In the genomic region with DNA sequence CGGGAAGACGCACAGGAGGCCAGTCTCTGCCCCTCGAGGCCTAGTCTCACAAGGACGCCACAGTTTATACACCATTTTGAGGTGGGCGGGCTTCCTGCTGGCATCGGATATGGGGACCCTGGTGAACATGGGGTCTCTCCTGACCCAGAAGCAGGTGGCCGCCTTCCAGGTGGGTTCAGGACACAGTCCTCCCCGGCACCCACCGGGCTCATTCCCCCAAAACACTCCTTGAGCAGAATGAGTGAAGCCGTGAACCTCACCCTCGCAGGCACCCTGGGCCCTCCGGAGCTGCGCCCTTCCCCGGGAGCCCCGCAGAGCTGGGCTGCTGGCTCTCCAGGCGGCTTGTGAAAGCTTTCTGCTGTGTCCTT, we compare ENCODE assay signal across 17 cellular contexts. TPM values are rescaled to one million over a fixed set of nuclear protein-coding genes. Genes with fewer than 3 reads are reported as not detected.
DNase-seq lines count a peak whose midpoint lies in the region; ATAC-seq and TF ChIP-seq lines count a peak whose summit lies in the region.
"Had no signal": no experiment of that assay in that cellular context is flagged by ENCODE, and none has a peak within 500 bp of the region (broad histone marks: within the 10 kb centered on the region; RNA-seq: fewer than 3 reads in every experiment).

No MANE protein-coding gene starts in this region.

- no peaks in the 10 kb centered on the region for H3K27me3 ChIP-seq in right cardiac atrium (ENCODE audit: control insufficient read depth, insufficient read depth)
- H3K27me3 ChIP-seq in spleen (replicated peaks in 1 of 7) = peaks cover 0 to 8% (median 0%) of the 10 kb centered on the region in 7 donors
- H3K27me3 ChIP-seq in smooth muscle cell (ENCODE audit: low read depth) = no peaks in the 10 kb centered on the region
- no peaks in the 10 kb centered on the region for H3K27me3 ChIP-seq in testis

- no peak for TF ChIP-seq POLR2A in spleen (IDR thresholded peaks at IDR 0.05)
- TF ChIP-seq POLR2A in testis (IDR thresholded peaks at IDR 0.05) = no peak

- H3K4me3 Mint-ChIP-seq in activated CD4-positive, alpha-beta T cell treated with anti-CD3 and anti-CD28 coated beads for 36 hours = peak overlapping the region; percentile 83
- peak overlapping the region; percentile 84 for H3K4me3 Mint-ChIP-seq in activated CD8-positive, alpha-beta T cell treated with anti-CD3 and anti-CD28 coated beads for 36 hours

- H3K9me3 ChIP-seq in right cardiac atrium (ENCODE audit: control insufficient read depth, low read length) (no peaks in the 10 kb centered on the region), spleen (no peaks in the 10 kb centered on the region), smooth muscle cell (replicated peaks; ENCODE audit: low read depth) (no peaks in the 10 kb centered on the region), testis (no peaks in the 10 kb centered on the region)
- H3K9me3 ChIP-seq: heart left ventricle, thoracic aorta had no signal

- peaks cover 4% of the 10 kb centered on the region for H3F3A ChIP-seq in smooth muscle cell (ENCODE audit: low read depth)

- peaks cover 87% of the 10 kb centered on the region for H4K20me1 ChIP-seq in smooth muscle cell (ENCODE audit: low read depth)

- POLR2A ChIA-PET in activated CD4-positive, alpha-beta T cell treated with anti-CD3 and anti-CD28 coated beads for 36 hours (lab: Charles Lee) = interaction anchor here (0.6 to 1.4 kb wide), 4 partner anchors 9 to 396 kb away, joined by 3 to 5 read pairs (median 4); partner anchors contain the start of gene KCNG2
- POLR2A ChIA-PET in activated CD8-positive, alpha-beta T cell treated with anti-CD3 and anti-CD28 coated beads for 36 hours (lab: Charles Lee) = interaction anchor here (1.5 to 2.3 kb wide), 2 partner anchors 9 to 118 kb away, joined by 3 to 11 read pairs; no protein-coding TSS in a partner anchor

- H3K36me3 Mint-ChIP-seq in activated CD4-positive, alpha-beta T cell treated with anti-CD3 and anti-CD28 coated beads for 36 hours (ENCODE audit: low read depth) = peaks cover 72% of the 10 kb centered on the region
- peaks cover 67% of the 10 kb centered on the region for H3K36me3 Mint-ChIP-seq in activated CD8-positive, alpha-beta T cell treated with anti-CD3 and anti-CD28 coated beads for 36 hours (ENCODE audit: low read depth)

- H3K27me3 Mint-ChIP-seq in activated CD4-positive, alpha-beta T cell treated with anti-CD3 and anti-CD28 coated beads for 36 hours = no peaks in the 10 kb centered on the region
- no peaks in the 10 kb centered on the region for H3K27me3 Mint-ChIP-seq in activated CD8-positive, alpha-beta T cell treated with anti-CD3 and anti-CD28 coated beads for 36 hours

- CTCF ChIA-PET in activated CD4-positive, alpha-beta T cell treated with anti-CD3 and anti-CD28 coated beads for 36 hours (lab: Charles Lee) = no interaction called here
- CTCF ChIA-PET in activated CD8-positive, alpha-beta T cell treated with anti-CD3 and anti-CD28 coated beads for 36 hours (lab: Charles Lee) = interaction anchor here (1.1 to 6.2 kb wide), 2 partner anchors 23 to 52 kb away, joined by 3 to 44 read pairs; no protein-coding TSS in a partner anchor

- no peak for ATAC-seq in activated CD4-positive, alpha-beta T cell treated with anti-CD3 and anti-CD28 coated beads for 36 hours
- no peak for ATAC-seq in activated CD8-positive, alpha-beta T cell treated with anti-CD3 and anti-CD28 coated beads for 36 hours
- no peak for ATAC-seq in right cardiac atrium
- ATAC-seq: activated CD4-positive, CD25-positive, alpha-beta regulatory T cell treated with anti-CD3 and anti-CD28 coated beads, Interleukin-2, amount 50 U/mL, for 24 hours had no signal

- DNase-seq in activated CD4-positive, alpha-beta T cell treated with anti-CD3 and anti-CD28 coated beads for 36 hours = no peak
- no peak for DNase-seq in activated CD4-positive, alpha-beta T cell treated with anti-CD3 and anti-CD28 coated beads, Interleukin-2, amount 50 U/mL, for 48 hours
- no peak for DNase-seq in activated CD8-positive, alpha-beta T cell treated with anti-CD3 and anti-CD28 coated beads for 36 hours
- DNase-seq in right cardiac atrium = peak in 2 of 3 donors; percentile 51 to 67
- peak; percentile 79 for DNase-seq in spleen
- no peak for DNase-seq in smooth muscle cell (lab: John Stamatoyannopoulos, UW; ENCODE audit: unreplicated experiment)
- DNase-seq in testis = no peak
- no peak for DNase-seq in NCI-H1436 treated with DMSO at 0.1 percent for 48 hours (lab: John Stamatoyannopoulos, UW)
- DNase-seq: 8988T; effector CD8-positive, alpha-beta T cell; H7; NCI-H1105; NCI-H748 treated with DMSO at 0.1 percent for 48 hours had no signal

- H3K4me1 ChIP-seq in right cardiac atrium (ENCODE audit: control insufficient read depth, insufficient read depth, low read length) (peaks cover 8% of the 10 kb centered on the region), spleen (peaks cover 60 to 92% (median 88%) of the 10 kb centered on the region in 6 donors), smooth muscle cell (ENCODE audit: low read depth) (peaks cover 6% of the 10 kb centered on the region), testis (peaks cover 14% of the 10 kb centered on the region)

- peaks cover 0 to 17% (median 0%) of the 10 kb centered on the region in 6 donors for H3K36me3 ChIP-seq in spleen
- no peaks in the 10 kb centered on the region for H3K36me3 ChIP-seq in smooth muscle cell (ENCODE audit: low read depth)
- H3K36me3 ChIP-seq in testis (ENCODE audit: low read depth, missing control alignments) = no peaks in the 10 kb centered on the region
- H3K36me3 ChIP-seq: heart left ventricle, thoracic aorta had no signal

- WGBS in right cardiac atrium = 91% methylated on average over 16 of the region's 16 CpGs
- WGBS in spleen, 5 donors = 82 to 91% (median 85%) methylated on average over 10 to 16 of the region's 16 CpGs
- WGBS in smooth muscle cell (ENCODE audit: low lambda C conversion rate) = 92% methylated on average over 16 of the region's 16 CpGs
- WGBS in testis, 2 donors = 91 to 95% methylated on average over 14 to 16 of the region's 16 CpGs

- no peak overlapping the region for H2AFZ ChIP-seq in smooth muscle cell (ENCODE audit: low read depth)

- no peak for TF ChIP-seq CTCF in activated CD8-positive, alpha-beta T cell treated with anti-CD3 and anti-CD28 coated beads for 36 hours (IDR thresholded peaks at IDR 0.05)
- TF ChIP-seq CTCF in spleen (IDR thresholded peaks at IDR 0.05 in 8 of 11, conservative IDR thresholded peaks at IDR 0.05 in 3 of 11) (no peak), smooth muscle cell (IDR thresholded peaks at IDR 0.05; ENCODE audit: borderline replicate concordance, insufficient read depth, poor library complexity, severe bottlenecking) (no peak), testis (IDR thresholded peaks at IDR 0.05) (no peak)

- H3K27ac ChIP-seq in right cardiac atrium (ENCODE audit: low read length) (no peak overlapping the region), spleen (peak overlapping the region; percentile 79 to 98 (median 95)), smooth muscle cell (ENCODE audit: low read depth) (no peak overlapping the region), testis (no peak overlapping the region)

- H3K4me3 ChIP-seq in right cardiac atrium (ENCODE audit: low read length) = no peak overlapping the region
- peak overlapping the region in 4 of 8 donors; percentile 38 to 90 (median 80) for H3K4me3 ChIP-seq in spleen
- no peak overlapping the region for H3K4me3 ChIP-seq in smooth muscle cell
- no peak overlapping the region for H3K4me3 ChIP-seq in testis

- intact Hi-C loops in activated CD4-positive, alpha-beta T cell treated with anti-CD3 and anti-CD28 coated beads for 36 hours (cut with DNase I, micrococcal nuclease) = loop anchor here in 1 of 2 experiments (5.0 kb wide), 1 partner anchor 550 kb away; the partner anchor contains the start of gene SLC66A2
- intact Hi-C loops in activated CD8-positive, alpha-beta T cell treated with anti-CD3 and anti-CD28 coated beads for 36 hours (cut with micrococcal nuclease) = loop anchor here (5.0 kb wide), 1 partner anchor 35 kb away; no protein-coding TSS in a partner anchor
- intact Hi-C loops in right cardiac atrium (cut with DNase I) (no loop called here), spleen (cut with DNase I; ENCODE audit: low total_unique reads) (no loop called here), testis (cut with DNase I; ENCODE audit: low total_unique reads) (no loop called here)

- H3K9me3 Mint-ChIP-seq in activated CD4-positive, alpha-beta T cell treated with anti-CD3 and anti-CD28 coated beads for 36 hours (ENCODE audit: low read depth) = no peaks in the 10 kb centered on the region
- peaks cover 2% of the 10 kb centered on the region for H3K9me3 Mint-ChIP-seq in activated CD8-positive, alpha-beta T cell treated with anti-CD3 and anti-CD28 coated beads for 36 hours

- no peak overlapping the region for H3K9ac ChIP-seq in smooth muscle cell (ENCODE audit: low read depth)

- peaks cover 63% of the 10 kb centered on the region for H3K4me1 Mint-ChIP-seq in activated CD4-positive, alpha-beta T cell treated with anti-CD3 and anti-CD28 coated beads for 36 hours
- peaks cover 56% of the 10 kb centered on the region for H3K4me1 Mint-ChIP-seq in activated CD8-positive, alpha-beta T cell treated with anti-CD3 and anti-CD28 coated beads for 36 hours (ENCODE audit: low read depth)

- no peak overlapping the region for H3K4me2 ChIP-seq in smooth muscle cell

- peaks cover 77% of the 10 kb centered on the region for H3K79me2 ChIP-seq in smooth muscle cell (ENCODE audit: low read depth)

- H3K27ac Mint-ChIP-seq in activated CD4-positive, alpha-beta T cell treated with anti-CD3 and anti-CD28 coated beads for 36 hours = peak overlapping the region; percentile 90
- H3K27ac Mint-ChIP-seq in activated CD8-positive, alpha-beta T cell treated with anti-CD3 and anti-CD28 coated beads for 36 hours = peak overlapping the region; percentile 91
- H3K27ac Mint-ChIP-seq: progenitor cell of endocrine pancreas had no signal

RNA-seq across cellular contexts. Expression of gene NFATC1, which starts 6.5 kb away (rescaled TPM):
- total RNA-seq in activated CD4-positive, alpha-beta T cell treated with anti-CD3 and anti-CD28 coated beads for 36 hours = 100 to 1,000 TPM in 1 of 2 experiments, 10 to 100 TPM in 1; 96.0 to 104 TPM
- 10 to 100 TPM; 97.2 to 98.3 TPM for total RNA-seq in activated CD8-positive, alpha-beta T cell treated with anti-CD3 and anti-CD28 coated beads for 36 hours
- total RNA-seq in right cardiac atrium = 10 to 100 TPM; 20.1 to 25.3 (median 20.8) TPM
- 14.7 TPM for polyA plus RNA-seq in right cardiac atrium
- 10 to 100 TPM; 38.6 to 64.9 (median 56.1) TPM for total RNA-seq in spleen
- polyA plus RNA-seq in spleen = 10 to 100 TPM; 20.7 to 36.4 (median 30.0) TPM
- 12.8 and 13.1 TPM in 2 replicates for total RNA-seq in smooth muscle cell
- polyA plus RNA-seq in smooth muscle cell = 19.2 and 20.4 TPM in 2 replicates
- 10 to 100 TPM; 22.2 to 28.1 TPM for total RNA-seq in testis
- 27.5 TPM for polyA plus RNA-seq in testis (ENCODE audit: insufficient read depth, low read depth, low replicate concordance)

Comparison
In these comparisons a context has a peak if more than half of its experiments do, and no peak if none do; other contexts are left out.
1. DNase-seq: peak in right cardiac atrium (2 of 3) and spleen (single experiment); none in activated CD4-positive, alpha-beta T cell treated with anti-CD3 and anti-CD28 coated beads for 36 hours (single experiment), activated CD4-positive, alpha-beta T cell treated with anti-CD3 and anti-CD28 coated beads, Interleukin-2, amount 50 U/mL, for 48 hours (0 of 2), activated CD8-positive, alpha-beta T cell treated with anti-CD3 and anti-CD28 coated beads for 36 hours (single experiment), smooth muscle cell (single experiment), testis (single experiment) and NCI-H1436 treated with DMSO at 0.1 percent for 48 hours (single experiment).
2. H3K27ac ChIP-seq: peak in spleen (8 of 8); none in right cardiac atrium (single experiment), smooth muscle cell (single experiment) and testis (0 of 2).